ENCODE assay signal across 1 cellular context in genomic region chr12:7129647-7130536, GRCh38.
TF ChIP-seq lines count a peak whose summit lies in the region.

Gene CLSTN3 (plus strand): TSS chr12:7130371. CDS start chr12:7130649, 278 bp downstream.

TF ChIP-seq in HepG2, 621 proteins besides CTCF, POLR2A, EP300 and RAD21 (continued from another document):
- TF ChIP-seq, protein P1, sequence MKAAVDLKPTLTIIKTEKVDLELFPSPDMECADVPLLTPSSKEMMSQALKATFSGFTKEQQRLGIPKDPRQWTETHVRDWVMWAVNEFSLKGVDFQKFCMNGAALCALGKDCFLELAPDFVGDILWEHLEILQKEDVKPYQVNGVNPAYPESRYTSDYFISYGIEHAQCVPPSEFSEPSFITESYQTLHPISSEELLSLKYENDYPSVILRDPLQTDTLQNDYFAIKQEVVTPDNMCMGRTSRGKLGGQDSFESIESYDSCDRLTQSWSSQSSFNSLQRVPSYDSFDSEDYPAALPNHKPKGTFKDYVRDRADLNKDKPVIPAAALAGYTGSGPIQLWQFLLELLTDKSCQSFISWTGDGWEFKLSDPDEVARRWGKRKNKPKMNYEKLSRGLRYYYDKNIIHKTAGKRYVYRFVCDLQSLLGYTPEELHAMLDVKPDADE (CRISPR knock-in tag; IDR thresholded peaks at IDR 0.05) = no peak
- TF ChIP-seq, protein P2, sequence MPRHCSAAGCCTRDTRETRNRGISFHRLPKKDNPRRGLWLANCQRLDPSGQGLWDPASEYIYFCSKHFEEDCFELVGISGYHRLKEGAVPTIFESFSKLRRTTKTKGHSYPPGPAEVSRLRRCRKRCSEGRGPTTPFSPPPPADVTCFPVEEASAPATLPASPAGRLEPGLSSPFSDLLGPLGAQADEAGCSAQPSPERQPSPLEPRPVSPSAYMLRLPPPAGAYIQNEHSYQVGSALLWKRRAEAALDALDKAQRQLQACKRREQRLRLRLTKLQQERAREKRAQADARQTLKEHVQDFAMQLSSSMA (CRISPR knock-in tag; IDR thresholded peaks at IDR 0.05) = no peak
- peak; percentile 80 for TF ChIP-seq POLR2G (IDR thresholded peaks at IDR 0.05; ENCODE audit: low read depth, low read length)
- no peak for TF ChIP-seq SIX1 (CRISPR knock-in tag; IDR thresholded peaks at IDR 0.05; ENCODE audit: borderline replicate concordance)
- peak; percentile 53; the same call in 1 of the 2 replicates for TF ChIP-seq ZNF777 (CRISPR knock-in tag; IDR thresholded peaks at IDR 0.05)
- TF ChIP-seq POGK (CRISPR knock-in tag; conservative IDR thresholded peaks at IDR 0.05) = no peak
- TF ChIP-seq ZNF589 (CRISPR knock-in tag; conservative IDR thresholded peaks at IDR 0.05) = 0 out of 2 replicates have a peak, but pooled peaks have one; percentile 4
- TF ChIP-seq NFIC (IDR thresholded peaks at IDR 0.05; ENCODE audit: low read length) = no peak
- no peak for TF ChIP-seq EEA1 (CRISPR knock-in tag; IDR thresholded peaks at IDR 0.05; ENCODE audit: borderline replicate concordance)
- peak; percentile 9; the same call in 1 of the 2 replicates for TF ChIP-seq ZNF746 (CRISPR knock-in tag; IDR thresholded peaks at IDR 0.05)
- no peak for TF ChIP-seq KLF15 (CRISPR knock-in tag; IDR thresholded peaks at IDR 0.05; ENCODE audit: borderline replicate concordance)
- peak; percentile 27; the same call in 1 of the 2 replicates for TF ChIP-seq ZNF670 (CRISPR knock-in tag; IDR thresholded peaks at IDR 0.05; ENCODE audit: borderline replicate concordance)
- TF ChIP-seq HOXA3 (CRISPR knock-in tag; IDR thresholded peaks at IDR 0.05) = peak; percentile 6; the same call in 1 of the 2 replicates
- TF ChIP-seq MYC (CRISPR knock-in tag; IDR thresholded peaks at IDR 0.05; ENCODE audit: borderline replicate concordance) = peak; percentile 3; the same call in 1 of the 2 replicates
- TF ChIP-seq ZNF709 (CRISPR knock-in tag; IDR thresholded peaks at IDR 0.05) = 0 out of 2 replicates have a peak, but pooled peaks have one; percentile 22
- no peak for TF ChIP-seq ZBTB38 (CRISPR knock-in tag; IDR thresholded peaks at IDR 0.05)
- TF ChIP-seq RXRB (CRISPR knock-in tag; IDR thresholded peaks at IDR 0.05; ENCODE audit: borderline replicate concordance) = peak; percentile 21; the same call in 1 of the 2 replicates
- peak; percentile 39; the same call in 1 of the 2 replicates for TF ChIP-seq ZNF441 (CRISPR knock-in tag; IDR thresholded peaks at IDR 0.05; ENCODE audit: borderline replicate concordance)
- TF ChIP-seq ETV6 (CRISPR knock-in tag; conservative IDR thresholded peaks at IDR 0.05) = no peak
- TF ChIP-seq SCMH1 (CRISPR knock-in tag; IDR thresholded peaks at IDR 0.05; ENCODE audit: borderline replicate concordance) = no peak
- peak; percentile 95 for TF ChIP-seq CREB1 (IDR thresholded peaks at IDR 0.05)
- TF ChIP-seq CREB1 (CRISPR knock-in tag; IDR thresholded peaks at IDR 0.05) = peak; percentile 94
- TF ChIP-seq, protein P3, sequence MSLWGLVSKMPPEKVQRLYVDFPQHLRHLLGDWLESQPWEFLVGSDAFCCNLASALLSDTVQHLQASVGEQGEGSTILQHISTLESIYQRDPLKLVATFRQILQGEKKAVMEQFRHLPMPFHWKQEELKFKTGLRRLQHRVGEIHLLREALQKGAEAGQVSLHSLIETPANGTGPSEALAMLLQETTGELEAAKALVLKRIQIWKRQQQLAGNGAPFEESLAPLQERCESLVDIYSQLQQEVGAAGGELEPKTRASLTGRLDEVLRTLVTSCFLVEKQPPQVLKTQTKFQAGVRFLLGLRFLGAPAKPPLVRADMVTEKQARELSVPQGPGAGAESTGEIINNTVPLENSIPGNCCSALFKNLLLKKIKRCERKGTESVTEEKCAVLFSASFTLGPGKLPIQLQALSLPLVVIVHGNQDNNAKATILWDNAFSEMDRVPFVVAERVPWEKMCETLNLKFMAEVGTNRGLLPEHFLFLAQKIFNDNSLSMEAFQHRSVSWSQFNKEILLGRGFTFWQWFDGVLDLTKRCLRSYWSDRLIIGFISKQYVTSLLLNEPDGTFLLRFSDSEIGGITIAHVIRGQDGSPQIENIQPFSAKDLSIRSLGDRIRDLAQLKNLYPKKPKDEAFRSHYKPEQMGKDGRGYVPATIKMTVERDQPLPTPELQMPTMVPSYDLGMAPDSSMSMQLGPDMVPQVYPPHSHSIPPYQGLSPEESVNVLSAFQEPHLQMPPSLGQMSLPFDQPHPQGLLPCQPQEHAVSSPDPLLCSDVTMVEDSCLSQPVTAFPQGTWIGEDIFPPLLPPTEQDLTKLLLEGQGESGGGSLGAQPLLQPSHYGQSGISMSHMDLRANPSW (CRISPR knock-in tag; IDR thresholded peaks at IDR 0.05; ENCODE audit: borderline replicate concordance) = no peak
- TF ChIP-seq LCORL (IDR thresholded peaks at IDR 0.05) = no peak
- peak; percentile 57 for TF ChIP-seq LCORL (CRISPR knock-in tag; IDR thresholded peaks at IDR 0.05)
- TF ChIP-seq RBM39 (IDR thresholded peaks at IDR 0.05; ENCODE audit: low read depth, low read length, poor library complexity, severe bottlenecking) = peak; percentile 30
- no peak for TF ChIP-seq MED13 (CRISPR knock-in tag; IDR thresholded peaks at IDR 0.05)
- peak; percentile 49; the same call in 1 of the 2 replicates for TF ChIP-seq ZSCAN31 (CRISPR knock-in tag; IDR thresholded peaks at IDR 0.05; ENCODE audit: low read depth)
- TF ChIP-seq, protein P4, sequence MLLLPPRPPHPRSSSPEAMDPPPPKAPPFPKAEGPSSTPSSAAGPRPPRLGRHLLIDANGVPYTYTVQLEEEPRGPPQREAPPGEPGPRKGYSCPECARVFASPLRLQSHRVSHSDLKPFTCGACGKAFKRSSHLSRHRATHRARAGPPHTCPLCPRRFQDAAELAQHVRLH (CRISPR knock-in tag; IDR thresholded peaks at IDR 0.05; ENCODE audit: borderline replicate concordance, low read depth) = peak; percentile 69; the same call in 1 of the 2 replicates
- peak; percentile 26; the same call in 1 of the 2 replicates for TF ChIP-seq NCOA1 (CRISPR knock-in tag; IDR thresholded peaks at IDR 0.05)
- no peak for TF ChIP-seq ZMYM3 (CRISPR knock-in tag; IDR thresholded peaks at IDR 0.05)
- TF ChIP-seq ADNP (CRISPR knock-in tag; IDR thresholded peaks at IDR 0.05) = no peak
- no peak for TF ChIP-seq ZSCAN9 (CRISPR knock-in tag; IDR thresholded peaks at IDR 0.05; ENCODE audit: borderline replicate concordance)
- no peak for TF ChIP-seq ZNF703 (CRISPR knock-in tag; IDR thresholded peaks at IDR 0.05; ENCODE audit: borderline replicate concordance)
- peak; percentile 53; the same call in 1 of the 2 replicates for TF ChIP-seq REL (CRISPR knock-in tag; conservative IDR thresholded peaks at IDR 0.05)
- TF ChIP-seq POLR2AphosphoS2 (IDR thresholded peaks at IDR 0.05; ENCODE audit: low read depth, low read length) = no peak
- no peak; the same call in 1 of the 2 replicates for TF ChIP-seq ELF3 (CRISPR knock-in tag; IDR thresholded peaks at IDR 0.05)
- TF ChIP-seq KLF6 (CRISPR knock-in tag; IDR thresholded peaks at IDR 0.05) = no peak
- no peak for TF ChIP-seq PHF21A (CRISPR knock-in tag; IDR thresholded peaks at IDR 0.05)
- peak; percentile 21; the same call in 1 of the 2 replicates for TF ChIP-seq ZNF83 (CRISPR knock-in tag; IDR thresholded peaks at IDR 0.05; ENCODE audit: borderline replicate concordance)
- no peak for TF ChIP-seq ZNF460 (CRISPR knock-in tag; IDR thresholded peaks at IDR 0.05; ENCODE audit: borderline replicate concordance)
- TF ChIP-seq SP1 (IDR thresholded peaks at IDR 0.05) = no peak
- TF ChIP-seq SP1 (CRISPR knock-in tag; IDR thresholded peaks at IDR 0.05) = no peak
- no peak for TF ChIP-seq SP140L (CRISPR knock-in tag; IDR thresholded peaks at IDR 0.05; ENCODE audit: borderline replicate concordance)
- no peak for TF ChIP-seq ZNF563 (CRISPR knock-in tag; IDR thresholded peaks at IDR 0.05)
TF ChIP-seq in HepG2: peak in this region for 96.
